In the genomic region with DNA sequence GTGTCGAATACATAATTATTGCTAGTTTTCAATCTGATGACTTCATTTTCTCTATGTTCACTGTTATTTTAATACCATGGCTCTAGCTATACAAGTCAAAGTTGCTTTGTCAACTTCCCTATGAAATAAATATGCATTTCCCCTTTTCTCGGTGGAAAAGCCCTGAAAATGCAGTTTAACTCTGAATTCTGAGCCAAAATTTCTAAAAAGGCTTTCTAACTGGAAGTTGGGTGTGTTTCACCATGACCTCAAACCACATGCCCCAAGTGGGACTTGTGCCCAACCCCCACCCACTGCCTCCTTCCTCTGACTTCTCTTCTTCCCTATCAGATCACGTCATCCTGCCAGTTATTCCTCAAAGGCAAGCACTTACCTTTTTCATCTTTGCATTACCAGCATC, we compare ENCODE assay signal across 1 cellular context.
A peak's percentile ranks its signal among the peaks of the same experiment; 100 is the strongest.
TF ChIP-seq lines count a peak whose summit lies in the region.

No MANE protein-coding gene starts in this region.

TF ChIP-seq in K562, 482 proteins besides CTCF, POLR2A, EP300 and RAD21:
- TF ChIP-seq SPI1 (IDR thresholded peaks at IDR 0.05; ENCODE audit: borderline replicate concordance, low read depth, low read length) = 0 out of 2 replicates have a peak, but pooled peaks have one; percentile 33
- TF ChIP-seq ZNF766 (CRISPR knock-in tag; conservative IDR thresholded peaks at IDR 0.05) = 0 out of 2 replicates have a peak, but pooled peaks have one; percentile 37
- peak; percentile 72 for TF ChIP-seq CREM (IDR thresholded peaks at IDR 0.05; ENCODE audit: low read depth)
- TF ChIP-seq, protein P1, sequence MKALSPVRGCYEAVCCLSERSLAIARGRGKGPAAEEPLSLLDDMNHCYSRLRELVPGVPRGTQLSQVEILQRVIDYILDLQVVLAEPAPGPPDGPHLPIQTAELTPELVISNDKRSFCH (CRISPR knock-in tag; IDR thresholded peaks at IDR 0.05) = no peak
- TF ChIP-seq, protein P1 (tag; IDR thresholded peaks at IDR 0.05) = no peak
- TF ChIP-seq, protein P2, sequence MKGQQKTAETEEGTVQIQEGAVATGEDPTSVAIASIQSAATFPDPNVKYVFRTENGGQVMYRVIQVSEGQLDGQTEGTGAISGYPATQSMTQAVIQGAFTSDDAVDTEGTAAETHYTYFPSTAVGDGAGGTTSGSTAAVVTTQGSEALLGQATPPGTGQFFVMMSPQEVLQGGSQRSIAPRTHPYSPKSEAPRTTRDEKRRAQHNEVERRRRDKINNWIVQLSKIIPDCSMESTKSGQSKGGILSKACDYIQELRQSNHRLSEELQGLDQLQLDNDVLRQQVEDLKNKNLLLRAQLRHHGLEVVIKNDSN (CRISPR knock-in tag; IDR thresholded peaks at IDR 0.05) = no peak
- TF ChIP-seq DPF2 (IDR thresholded peaks at IDR 0.05) = 0 out of 2 replicates have a peak, but pooled peaks have one; percentile 15
- TF ChIP-seq, protein P3, sequence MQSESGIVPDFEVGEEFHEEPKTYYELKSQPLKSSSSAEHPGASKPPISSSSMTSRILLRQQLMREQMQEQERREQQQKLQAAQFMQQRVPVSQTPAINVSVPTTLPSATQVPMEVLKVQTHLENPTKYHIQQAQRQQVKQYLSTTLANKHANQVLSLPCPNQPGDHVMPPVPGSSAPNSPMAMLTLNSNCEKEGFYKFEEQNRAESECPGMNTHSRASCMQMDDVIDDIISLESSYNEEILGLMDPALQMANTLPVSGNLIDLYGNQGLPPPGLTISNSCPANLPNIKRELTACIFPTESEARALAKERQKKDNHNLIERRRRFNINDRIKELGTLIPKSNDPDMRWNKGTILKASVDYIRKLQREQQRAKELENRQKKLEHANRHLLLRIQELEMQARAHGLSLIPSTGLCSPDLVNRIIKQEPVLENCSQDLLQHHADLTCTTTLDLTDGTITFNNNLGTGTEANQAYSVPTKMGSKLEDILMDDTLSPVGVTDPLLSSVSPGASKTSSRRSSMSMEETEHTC (IDR thresholded peaks at IDR 0.05) = no peak
- peak; percentile 68 for TF ChIP-seq JUND (IDR thresholded peaks at IDR 0.05; ENCODE audit: borderline replicate concordance, low read depth, low read length)
- peak; percentile 23; the same call in 1 of the 3 replicates for TF ChIP-seq JUND (tag; IDR thresholded peaks at IDR 0.05; ENCODE audit: borderline replicate concordance, low read depth, low read length)
- TF ChIP-seq, protein P4, sequence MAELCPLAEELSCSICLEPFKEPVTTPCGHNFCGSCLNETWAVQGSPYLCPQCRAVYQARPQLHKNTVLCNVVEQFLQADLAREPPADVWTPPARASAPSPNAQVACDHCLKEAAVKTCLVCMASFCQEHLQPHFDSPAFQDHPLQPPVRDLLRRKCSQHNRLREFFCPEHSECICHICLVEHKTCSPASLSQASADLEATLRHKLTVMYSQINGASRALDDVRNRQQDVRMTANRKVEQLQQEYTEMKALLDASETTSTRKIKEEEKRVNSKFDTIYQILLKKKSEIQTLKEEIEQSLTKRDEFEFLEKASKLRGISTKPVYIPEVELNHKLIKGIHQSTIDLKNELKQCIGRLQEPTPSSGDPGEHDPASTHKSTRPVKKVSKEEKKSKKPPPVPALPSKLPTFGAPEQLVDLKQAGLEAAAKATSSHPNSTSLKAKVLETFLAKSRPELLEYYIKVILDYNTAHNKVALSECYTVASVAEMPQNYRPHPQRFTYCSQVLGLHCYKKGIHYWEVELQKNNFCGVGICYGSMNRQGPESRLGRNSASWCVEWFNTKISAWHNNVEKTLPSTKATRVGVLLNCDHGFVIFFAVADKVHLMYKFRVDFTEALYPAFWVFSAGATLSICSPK (IDR thresholded peaks at IDR 0.05; ENCODE audit: borderline replicate concordance) = no peak
- TF ChIP-seq ARID2 (IDR thresholded peaks at IDR 0.05) = no peak
- TF ChIP-seq JUN (IDR thresholded peaks at IDR 0.05; ENCODE audit: borderline replicate concordance, low read depth, low read length) = 0 out of 2 replicates have a peak, but pooled peaks have one; percentile 9
- no peak for TF ChIP-seq JUN (CRISPR knock-in tag; IDR thresholded peaks at IDR 0.05; ENCODE audit: borderline replicate concordance)
- no peak for TF ChIP-seq ILF3 (IDR thresholded peaks at IDR 0.05; ENCODE audit: borderline replicate concordance)
- TF ChIP-seq, protein P5, sequence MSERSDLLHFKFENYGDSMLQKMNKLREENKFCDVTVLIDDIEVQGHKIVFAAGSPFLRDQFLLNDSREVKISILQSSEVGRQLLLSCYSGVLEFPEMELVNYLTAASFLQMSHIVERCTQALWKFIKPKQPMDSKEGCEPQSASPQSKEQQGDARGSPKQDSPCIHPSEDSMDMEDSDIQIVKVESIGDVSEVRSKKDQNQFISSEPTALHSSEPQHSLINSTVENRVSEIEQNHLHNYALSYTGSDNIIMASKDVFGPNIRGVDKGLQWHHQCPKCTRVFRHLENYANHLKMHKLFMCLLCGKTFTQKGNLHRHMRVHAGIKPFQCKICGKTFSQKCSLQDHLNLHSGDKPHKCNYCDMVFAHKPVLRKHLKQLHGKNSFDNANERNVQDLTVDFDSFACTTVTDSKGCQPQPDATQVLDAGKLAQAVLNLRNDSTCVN (CRISPR knock-in tag; IDR thresholded peaks at IDR 0.05) = no peak
- 0 out of 2 replicates have a peak, but pooled peaks have one; percentile 11 for TF ChIP-seq L3MBTL2 (IDR thresholded peaks at IDR 0.05)
- TF ChIP-seq, protein P6, sequence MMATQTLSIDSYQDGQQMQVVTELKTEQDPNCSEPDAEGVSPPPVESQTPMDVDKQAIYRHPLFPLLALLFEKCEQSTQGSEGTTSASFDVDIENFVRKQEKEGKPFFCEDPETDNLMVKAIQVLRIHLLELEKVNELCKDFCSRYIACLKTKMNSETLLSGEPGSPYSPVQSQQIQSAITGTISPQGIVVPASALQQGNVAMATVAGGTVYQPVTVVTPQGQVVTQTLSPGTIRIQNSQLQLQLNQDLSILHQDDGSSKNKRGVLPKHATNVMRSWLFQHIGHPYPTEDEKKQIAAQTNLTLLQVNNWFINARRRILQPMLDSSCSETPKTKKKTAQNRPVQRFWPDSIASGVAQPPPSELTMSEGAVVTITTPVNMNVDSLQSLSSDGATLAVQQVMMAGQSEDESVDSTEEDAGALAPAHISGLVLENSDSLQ (IDR thresholded peaks at IDR 0.05) = peak; percentile 42; the same call in 1 of the 2 replicates
- 0 out of 2 replicates have a peak, but pooled peaks have one; percentile 32 for TF ChIP-seq ZKSCAN8 (CRISPR knock-in tag; IDR thresholded peaks at IDR 0.05)
- 0 out of 2 replicates have a peak, but pooled peaks have one; percentile 20 for TF ChIP-seq ELF2 (CRISPR knock-in tag; IDR thresholded peaks at IDR 0.05)
- TF ChIP-seq SMARCE1 (IDR thresholded peaks at IDR 0.05) = peak; percentile 27; the same call in 1 of the 2 replicates
- TF ChIP-seq MYC (IDR thresholded peaks at IDR 0.05; ENCODE audit: low read depth, low read length) = peak; percentile 63
- TF ChIP-seq MYC (CRISPR knock-in tag; IDR thresholded peaks at IDR 0.05; ENCODE audit: borderline replicate concordance, low read depth) = no peak
- TF ChIP-seq, protein P7, sequence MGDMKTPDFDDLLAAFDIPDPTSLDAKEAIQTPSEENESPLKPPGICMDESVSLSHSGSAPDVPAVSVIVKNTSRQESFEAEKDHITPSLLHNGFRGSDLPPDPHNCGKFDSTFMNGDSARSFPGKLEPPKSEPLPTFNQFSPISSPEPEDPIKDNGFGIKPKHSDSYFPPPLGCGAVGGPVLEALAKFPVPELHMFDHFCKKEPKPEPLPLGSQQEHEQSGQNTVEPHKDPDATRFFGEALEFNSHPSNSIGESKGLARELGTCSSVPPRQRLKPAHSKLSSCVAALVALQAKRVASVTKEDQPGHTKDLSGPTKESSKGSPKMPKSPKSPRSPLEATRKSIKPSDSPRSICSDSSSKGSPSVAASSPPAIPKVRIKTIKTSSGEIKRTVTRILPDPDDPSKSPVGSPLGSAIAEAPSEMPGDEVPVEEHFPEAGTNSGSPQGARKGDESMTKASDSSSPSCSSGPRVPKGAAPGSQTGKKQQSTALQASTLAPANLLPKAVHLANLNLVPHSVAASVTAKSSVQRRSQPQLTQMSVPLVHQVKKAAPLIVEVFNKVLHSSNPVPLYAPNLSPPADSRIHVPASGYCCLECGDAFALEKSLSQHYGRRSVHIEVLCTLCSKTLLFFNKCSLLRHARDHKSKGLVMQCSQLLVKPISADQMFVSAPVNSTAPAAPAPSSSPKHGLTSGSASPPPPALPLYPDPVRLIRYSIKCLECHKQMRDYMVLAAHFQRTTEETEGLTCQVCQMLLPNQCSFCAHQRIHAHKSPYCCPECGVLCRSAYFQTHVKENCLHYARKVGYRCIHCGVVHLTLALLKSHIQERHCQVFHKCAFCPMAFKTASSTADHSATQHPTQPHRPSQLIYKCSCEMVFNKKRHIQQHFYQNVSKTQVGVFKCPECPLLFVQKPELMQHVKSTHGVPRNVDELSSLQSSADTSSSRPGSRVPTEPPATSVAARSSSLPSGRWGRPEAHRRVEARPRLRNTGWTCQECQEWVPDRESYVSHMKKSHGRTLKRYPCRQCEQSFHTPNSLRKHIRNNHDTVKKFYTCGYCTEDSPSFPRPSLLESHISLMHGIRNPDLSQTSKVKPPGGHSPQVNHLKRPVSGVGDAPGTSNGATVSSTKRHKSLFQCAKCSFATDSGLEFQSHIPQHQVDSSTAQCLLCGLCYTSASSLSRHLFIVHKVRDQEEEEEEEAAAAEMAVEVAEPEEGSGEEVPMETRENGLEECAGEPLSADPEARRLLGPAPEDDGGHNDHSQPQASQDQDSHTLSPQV (IDR thresholded peaks at IDR 0.05) = no peak
- TF ChIP-seq, protein P8, sequence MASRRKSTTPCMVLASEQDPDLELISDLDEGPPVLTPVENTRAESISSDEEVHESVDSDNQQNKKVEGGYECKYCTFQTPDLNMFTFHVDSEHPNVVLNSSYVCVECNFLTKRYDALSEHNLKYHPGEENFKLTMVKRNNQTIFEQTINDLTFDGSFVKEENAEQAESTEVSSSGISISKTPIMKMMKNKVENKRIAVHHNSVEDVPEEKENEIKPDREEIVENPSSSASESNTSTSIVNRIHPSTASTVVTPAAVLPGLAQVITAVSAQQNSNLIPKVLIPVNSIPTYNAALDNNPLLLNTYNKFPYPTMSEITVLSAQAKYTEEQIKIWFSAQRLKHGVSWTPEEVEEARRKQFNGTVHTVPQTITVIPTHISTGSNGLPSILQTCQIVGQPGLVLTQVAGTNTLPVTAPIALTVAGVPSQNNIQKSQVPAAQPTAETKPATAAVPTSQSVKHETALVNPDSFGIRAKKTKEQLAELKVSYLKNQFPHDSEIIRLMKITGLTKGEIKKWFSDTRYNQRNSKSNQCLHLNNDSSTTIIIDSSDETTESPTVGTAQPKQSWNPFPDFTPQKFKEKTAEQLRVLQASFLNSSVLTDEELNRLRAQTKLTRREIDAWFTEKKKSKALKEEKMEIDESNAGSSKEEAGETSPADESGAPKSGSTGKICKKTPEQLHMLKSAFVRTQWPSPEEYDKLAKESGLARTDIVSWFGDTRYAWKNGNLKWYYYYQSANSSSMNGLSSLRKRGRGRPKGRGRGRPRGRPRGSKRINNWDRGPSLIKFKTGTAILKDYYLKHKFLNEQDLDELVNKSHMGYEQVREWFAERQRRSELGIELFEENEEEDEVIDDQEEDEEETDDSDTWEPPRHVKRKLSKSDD (conservative IDR thresholded peaks at IDR 0.05; ENCODE audit: low read length) = no peak
- no peak for TF ChIP-seq EHMT2 (IDR thresholded peaks at IDR 0.05)
- no peak for TF ChIP-seq ASH1L (IDR thresholded peaks at IDR 0.05; ENCODE audit: borderline replicate concordance, low read depth, partially characterized antibody)
- peak; percentile 78 for TF ChIP-seq ATF7 (IDR thresholded peaks at IDR 0.05)
- no peak for TF ChIP-seq SMAD2 (IDR thresholded peaks at IDR 0.05; ENCODE audit: low read depth, low read length)
- no peak for TF ChIP-seq HNRNPH1 (optimal IDR thresholded peaks at IDR 0.05; ENCODE audit: low read depth, low read length)
- TF ChIP-seq FOXP1 (CRISPR knock-in tag; IDR thresholded peaks at IDR 0.05) = no peak
- TF ChIP-seq, protein P9, sequence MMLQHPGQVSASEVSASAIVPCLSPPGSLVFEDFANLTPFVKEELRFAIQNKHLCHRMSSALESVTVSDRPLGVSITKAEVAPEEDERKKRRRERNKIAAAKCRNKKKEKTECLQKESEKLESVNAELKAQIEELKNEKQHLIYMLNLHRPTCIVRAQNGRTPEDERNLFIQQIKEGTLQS (IDR thresholded peaks at IDR 0.05) = peak; percentile 71
- TF ChIP-seq, protein P9 (CRISPR knock-in tag; conservative IDR thresholded peaks at IDR 0.05) = no peak
- TF ChIP-seq, protein P10, sequence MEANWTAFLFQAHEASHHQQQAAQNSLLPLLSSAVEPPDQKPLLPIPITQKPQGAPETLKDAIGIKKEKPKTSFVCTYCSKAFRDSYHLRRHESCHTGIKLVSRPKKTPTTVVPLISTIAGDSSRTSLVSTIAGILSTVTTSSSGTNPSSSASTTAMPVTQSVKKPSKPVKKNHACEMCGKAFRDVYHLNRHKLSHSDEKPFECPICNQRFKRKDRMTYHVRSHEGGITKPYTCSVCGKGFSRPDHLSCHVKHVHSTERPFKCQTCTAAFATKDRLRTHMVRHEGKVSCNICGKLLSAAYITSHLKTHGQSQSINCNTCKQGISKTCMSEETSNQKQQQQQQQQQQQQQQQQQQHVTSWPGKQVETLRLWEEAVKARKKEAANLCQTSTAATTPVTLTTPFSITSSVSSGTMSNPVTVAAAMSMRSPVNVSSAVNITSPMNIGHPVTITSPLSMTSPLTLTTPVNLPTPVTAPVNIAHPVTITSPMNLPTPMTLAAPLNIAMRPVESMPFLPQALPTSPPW (CRISPR knock-in tag; IDR thresholded peaks at IDR 0.05) = peak; percentile 33; the same call in 1 of the 2 replicates
- 0 out of 2 replicates have a peak, but pooled peaks have one; percentile 33 for TF ChIP-seq BACH1 (tag; IDR thresholded peaks at IDR 0.05)
- no peak for TF ChIP-seq RNF2 (IDR thresholded peaks at IDR 0.05)
